ENCODE assay signal across 19 cellular contexts in genomic region chr5:1279443-1280151, GRCh38. TPM values are rescaled to one million over a fixed set of nuclear protein-coding genes. Genes with fewer than 3 reads are reported as not detected.
DNase-seq lines count a peak whose midpoint lies in the region; ATAC-seq and TF ChIP-seq lines count a peak whose summit lies in the region.
"Had no signal": no experiment of that assay in that cellular context is flagged by ENCODE, and none has a peak within 500 bp of the region (broad histone marks: within the 10 kb centered on the region; RNA-seq: fewer than 3 reads in every experiment).

No MANE protein-coding gene starts in this region.

- H3K79me2 ChIP-seq in OCI-LY7 (ENCODE audit: insufficient read depth, low read depth, low read length), result peaks cover 63% of the 10 kb centered on the region

- no peak overlapping the region for H2AFZ ChIP-seq in OCI-LY7 (ENCODE audit: low read length)

- no peak overlapping the region for H3K27ac ChIP-seq in left ventricle myocardium inferior (replicated peaks)
- H3K27ac ChIP-seq in OCI-LY7 (ENCODE audit: low read depth, low read length, poor library complexity, severe bottlenecking), result no peak overlapping the region
- no peak overlapping the region for H3K27ac ChIP-seq in lower lobe of right lung
- no peak overlapping the region for H3K27ac ChIP-seq in upper lobe of right lung
- H3K27ac ChIP-seq: A549, BLaER1, Peyer's patch had no signal

- DNase-seq in left ventricle myocardium inferior (peak; percentile 9), Right ventricle myocardium inferior (ENCODE audit: missing footprints) (no peak), OCI-LY7 (ENCODE audit: low spot score) (no peak), lower lobe of right lung (peak; percentile 29), upper lobe of right lung (peak; percentile 59), HuH-7.5 (ENCODE audit: low spot score) (no peak), cortex of kidney (lab: John Stamatoyannopoulos, UW) (no peak)
- DNase-seq: Calu3; CD8-positive, alpha-beta T cell; GOT3; NCI-H1092 treated with DMSO at 0.1 percent for 48 hours; NCI-H2081; NCI-H2171 treated with DMSO at 0.1 percent for 48 hours; NCI-H446; NCI-H69; SHP77 treated with DMSO at 0.1 percent for 48 hours had no signal

- no peak for ATAC-seq in Right ventricle myocardium inferior
- ATAC-seq in lower lobe of right lung, result peak in 1 of 2 donors; percentile 23
- ATAC-seq in upper lobe of right lung, result no peak
- ATAC-seq: A549; CD8-positive, alpha-beta T cell had no signal

- no peaks in the 10 kb centered on the region for H3K27me3 ChIP-seq in left ventricle myocardium inferior (ENCODE audit: low read depth)
- H3K27me3 ChIP-seq in lower lobe of right lung (ENCODE audit: low read depth), result no peaks in the 10 kb centered on the region
- no peaks in the 10 kb centered on the region for H3K27me3 ChIP-seq in upper lobe of right lung
- H3K27me3 ChIP-seq: BLaER1, Peyer's patch had no signal

- no peak for TF ChIP-seq CTCF in left ventricle myocardium inferior (IDR thresholded peaks at IDR 0.05; ENCODE audit: borderline replicate concordance)
- TF ChIP-seq CTCF in OCI-LY7 (conservative IDR thresholded peaks at IDR 0.05; ENCODE audit: low read length), result no peak
- TF ChIP-seq CTCF in lower lobe of right lung (IDR thresholded peaks at IDR 0.05), result no peak
- no peak for TF ChIP-seq CTCF in upper lobe of right lung (IDR thresholded peaks at IDR 0.05)

- H3K9me2 ChIP-seq in OCI-LY7 (ENCODE audit: insufficient read depth, low read length), result no peaks in the 10 kb centered on the region

- CTCF ChIA-PET in OCI-LY7 (lab: Charles Lee; ENCODE audit: unreplicated experiment), result no interaction called here

- TSS peak; percentile 53 for BruUV-seq in OCI-LY7 (replicated peaks; lab: Mats Ljungman, UMichigan)

- H3K4me1 ChIP-seq in left ventricle myocardium inferior (no peaks in the 10 kb centered on the region), OCI-LY7 (ENCODE audit: insufficient read depth, low read length, poor library complexity, severe bottlenecking) (no peaks in the 10 kb centered on the region), lower lobe of right lung (no peaks in the 10 kb centered on the region), upper lobe of right lung (no peaks in the 10 kb centered on the region)
- H3K4me1 ChIP-seq: A549, BLaER1, Peyer's patch had no signal

- intact Hi-C loops in left ventricle myocardium inferior (cut with micrococcal nuclease), result no loop called here
- intact Hi-C loops in Right ventricle myocardium inferior (cut with DNase I), result no loop called here
- intact Hi-C loops in OCI-LY7 (cut with micrococcal nuclease; ENCODE audit: unreplicated experiment), result no loop called here
- intact Hi-C loops in lower lobe of right lung (cut with DNase I), result no loop called here
- intact Hi-C loops in upper lobe of right lung (cut with DNase I), result no loop called here

- no peak overlapping the region for H3K4me3 ChIP-seq in left ventricle myocardium inferior
- H3K4me3 ChIP-seq in OCI-LY7 (ENCODE audit: low read depth, low read length, poor library complexity, severe bottlenecking), result no peak overlapping the region
- H3K4me3 ChIP-seq in lower lobe of right lung, result no peak overlapping the region
- H3K4me3 ChIP-seq in upper lobe of right lung, result no peak overlapping the region
- H3K4me3 ChIP-seq: A549, BLaER1, Peyer's patch had no signal

- no peak overlapping the region for H3K4me2 ChIP-seq in OCI-LY7 (ENCODE audit: low read length)
- H3K4me2 ChIP-seq: A549, BLaER1 had no signal

- peaks cover 4% of the 10 kb centered on the region; the same call in 1 of the 2 replicates for H4K20me1 ChIP-seq in OCI-LY7 (ENCODE audit: insufficient read depth, low read length)

- peaks cover 8% of the 10 kb centered on the region for H3K9me3 ChIP-seq in left ventricle myocardium inferior (replicated peaks)
- no peaks in the 10 kb centered on the region for H3K9me3 ChIP-seq in OCI-LY7 (ENCODE audit: low read length)
- no peaks in the 10 kb centered on the region for H3K9me3 ChIP-seq in lower lobe of right lung
- no peaks in the 10 kb centered on the region for H3K9me3 ChIP-seq in upper lobe of right lung
- H3K9me3 ChIP-seq: A549, Peyer's patch had no signal

- H3K36me3 ChIP-seq in left ventricle myocardium inferior (no peaks in the 10 kb centered on the region), OCI-LY7 (ENCODE audit: insufficient read depth, low read length) (peaks cover 96% of the 10 kb centered on the region), lower lobe of right lung (no peaks in the 10 kb centered on the region), upper lobe of right lung (no peaks in the 10 kb centered on the region)
- H3K36me3 ChIP-seq: Peyer's patch had no signal

- POLR2A ChIA-PET in OCI-LY7 (lab: Charles Lee), result no interaction called here

RNA-seq across cellular contexts. Expression of gene TERT, which starts 15.3 kb away (rescaled TPM):
- not detected for total RNA-seq in left ventricle myocardium inferior
- total RNA-seq in Right ventricle myocardium inferior, result not detected
- 120 and 156 TPM in 2 replicates for total RNA-seq in OCI-LY7 (2014; rRNA removed; shearing (Covaris generic))
- total RNA-seq in OCI-LY7 (2022), result 173 and 198 TPM in 2 replicates
- not detected for total RNA-seq in lower lobe of right lung
- not detected for total RNA-seq in upper lobe of right lung

RNA-seq across cellular contexts. Expression of gene SLC6A18, which starts 54.4 kb away (rescaled TPM):
- total RNA-seq in left ventricle myocardium inferior (not detected), Right ventricle myocardium inferior (not detected), OCI-LY7 (2022) (not detected in 2 replicates), lower lobe of right lung (not detected), upper lobe of right lung (not detected)
- total RNA-seq in OCI-LY7 (2014; rRNA removed; shearing (Covaris generic)), result not detected in 2 replicates
- total RNA-seq: Calu3; CD8-positive, alpha-beta T cell had no signal

Comparison
In these comparisons a context has a peak if more than half of its experiments do, and no peak if none do; other contexts are left out.
1. DNase-seq: peak in left ventricle myocardium inferior (single experiment), lower lobe of right lung (single experiment) and upper lobe of right lung (single experiment); none in Right ventricle myocardium inferior (single experiment), OCI-LY7 (single experiment), HuH-7.5 (single experiment) and cortex of kidney (single experiment).
2. RNA of gene TERT, which starts 15.3 kb away (total RNA-seq): 120 to 198 TPM in OCI-LY7; not detected in left ventricle myocardium inferior (single experiment), not detected in Right ventricle myocardium inferior (single experiment), not detected in lower lobe of right lung (single experiment) and not detected in upper lobe of right lung (single experiment); every median in the first group is over 100 times any median in the second.